Comparison of ENCODE assay signal across 11 cellular contexts in genomic region chr12:7369274-7369729, GRCh38.
DNase-seq lines count a peak whose midpoint lies in the region; ATAC-seq, FAIRE-seq and TF ChIP-seq lines count a peak whose summit lies in the region.
"Had no signal": no experiment of that assay in that cellular context is flagged by ENCODE, and none has a peak within 500 bp of the region (broad histone marks: within the 10 kb centered on the region; RNA-seq: fewer than 3 reads in every experiment).

No MANE protein-coding gene starts in this region.

- peak overlapping the region; percentile 42 for H3K4me3 Mint-ChIP-seq in MCF 10A (ENCODE audit: unreplicated experiment)
- H3K4me3 Mint-ChIP-seq in stimulated activated naive B cell treated with anti-CD40 and anti-IgM and Interleukin-4, amounts not matched to agents 10 μg/mL and 1 μg/mL and 100 μg/mL, for 72 hours: no peak overlapping the region

- no peaks in the 10 kb centered on the region for H3K27me3 Mint-ChIP-seq in MCF 10A (ENCODE audit: insufficient read depth, unreplicated experiment)
- peaks cover 8 to 16% of the 10 kb centered on the region in 2 donors for H3K27me3 Mint-ChIP-seq in stimulated activated naive B cell treated with anti-CD40 and anti-IgM and Interleukin-4, amounts not matched to agents 10 μg/mL and 1 μg/mL and 100 μg/mL, for 72 hours

- CTCF ChIA-PET in MCF 10A (lab: Yijun Ruan, JAX): interaction anchor here (1.3 kb wide), 1 partner anchor 149 kb away, joined by 4 read pairs; no protein-coding TSS in a partner anchor

- H3K4me1 Mint-ChIP-seq in MCF 10A (ENCODE audit: insufficient read depth, unreplicated experiment): peaks cover 10% of the 10 kb centered on the region
- H3K4me1 Mint-ChIP-seq in stimulated activated naive B cell treated with anti-CD40 and anti-IgM and Interleukin-4, amounts not matched to agents 10 μg/mL and 1 μg/mL and 100 μg/mL, for 72 hours: no peaks in the 10 kb centered on the region

- no peak for TF ChIP-seq CTCF in MCF 10A (IDR thresholded peaks at IDR 0.05; ENCODE audit: unreplicated experiment)

- ATAC-seq in stimulated activated naive B cell treated with anti-CD40 and anti-IgM and Interleukin-4, amounts not matched to agents 10 μg/mL and 1 μg/mL and 100 μg/mL, for 72 hours (replicated peaks): peak in 1 of 2 donors; percentile 66
- ATAC-seq in GM18873 (IDR thresholded peaks at IDR 0.05; ENCODE audit: low FRiP score, unreplicated experiment): no peak

- no peak for FAIRE-seq in frontal cortex (lab: Jason Lieb, UNC)
- FAIRE-seq: A204.1, colon had no signal

- intact Hi-C loops in MCF 10A (cut with micrococcal nuclease): no loop called here

- H3K27ac Mint-ChIP-seq in MCF 10A (ENCODE audit: low read depth, unreplicated experiment): peak overlapping the region; percentile 37
- no peak overlapping the region for H3K27ac Mint-ChIP-seq in stimulated activated naive B cell treated with anti-CD40 and anti-IgM and Interleukin-4, amounts not matched to agents 10 μg/mL and 1 μg/mL and 100 μg/mL, for 72 hours

- POLR2A ChIA-PET in MCF 10A (lab: Yijun Ruan, JAX): interaction anchor here (0.6 kb wide), 1 partner anchor 58 kb away, joined by 3 read pairs; no protein-coding TSS in a partner anchor

- H3K36me3 Mint-ChIP-seq in MCF 10A (ENCODE audit: insufficient read depth, unreplicated experiment): no peaks in the 10 kb centered on the region
- H3K36me3 Mint-ChIP-seq in stimulated activated naive B cell treated with anti-CD40 and anti-IgM and Interleukin-4, amounts not matched to agents 10 μg/mL and 1 μg/mL and 100 μg/mL, for 72 hours: no peaks in the 10 kb centered on the region

- BruUV-seq in MCF 10A (replicated peaks; lab: Mats Ljungman, UMichigan): no TSS peak

- H3K9me3 Mint-ChIP-seq in MCF 10A (ENCODE audit: unreplicated experiment): no peaks in the 10 kb centered on the region
- peaks cover 2 to 8% of the 10 kb centered on the region in 2 donors for H3K9me3 Mint-ChIP-seq in stimulated activated naive B cell treated with anti-CD40 and anti-IgM and Interleukin-4, amounts not matched to agents 10 μg/mL and 1 μg/mL and 100 μg/mL, for 72 hours

- peak; percentile 22 for DNase-seq in NCI-H146 (lab: John Stamatoyannopoulos, UW)
- DNase-seq in NCI-H146 treated with DMSO at 0.1 percent for 48 hours (lab: John Stamatoyannopoulos, UW; ENCODE audit: unreplicated experiment): no peak
- peak; percentile 29 for DNase-seq in HK-2 (ENCODE audit: unreplicated experiment)
- DNase-seq in MCF 10A (ENCODE audit: unreplicated experiment): peak; percentile 59
- peak; percentile 5 for DNase-seq in stimulated activated naive B cell treated with anti-CD40 and anti-IgM and Interleukin-4, amounts not matched to agents 10 μg/mL and 1 μg/mL and 100 μg/mL, for 72 hours
- no peak for DNase-seq in medulla oblongata (ENCODE audit: extremely low spot score)
- no peak for DNase-seq in frontal cortex (ENCODE audit: low spot score in 2 of 2)
- DNase-seq: T-helper 9 cell had no signal

Comparison
In these comparisons a context has a peak if more than half of its experiments do, and no peak if none do; other contexts are left out.
1. DNase-seq: peak in NCI-H146 (single experiment), HK-2 (single experiment), MCF 10A (single experiment) and stimulated activated naive B cell treated with anti-CD40 and anti-IgM and Interleukin-4, amounts not matched to agents 10 μg/mL and 1 μg/mL and 100 μg/mL, for 72 hours (single experiment); none in NCI-H146 treated with DMSO at 0.1 percent for 48 hours (single experiment), medulla oblongata (single experiment) and frontal cortex (0 of 2).